In genomic region chr2:177797808-177798207, GRCh38 we compare ENCODE assay signal across 1 cellular context.
TF ChIP-seq lines count a peak whose summit lies in the region.

No MANE protein-coding gene starts in this region.

TF ChIP-seq in GM23338, 12 proteins besides CTCF, POLR2A, EP300 and RAD21 (continued from another document):
- TF ChIP-seq ZNF462 (CRISPR knock-in tag; IDR thresholded peaks at IDR 0.05), result no peak
- no peak for TF ChIP-seq EZH2 (IDR thresholded peaks at IDR 0.05; ENCODE audit: low read depth, unreplicated experiment)
- no peak for TF ChIP-seq POLR2AphosphoS5 (IDR thresholded peaks at IDR 0.05; ENCODE audit: low read depth)
- no peak for TF ChIP-seq REST (IDR thresholded peaks at IDR 0.05; ENCODE audit: unreplicated experiment)
- no peak for TF ChIP-seq CREB1 (CRISPR knock-in tag; IDR thresholded peaks at IDR 0.05; ENCODE audit: low read depth)
- no peak for TF ChIP-seq EZH2phosphoT487 (IDR thresholded peaks at IDR 0.05; ENCODE audit: unreplicated experiment)
- TF ChIP-seq JUNB (IDR thresholded peaks at IDR 0.05; ENCODE audit: unreplicated experiment), result no peak
- no peak for TF ChIP-seq NANOG (IDR thresholded peaks at IDR 0.05; ENCODE audit: borderline replicate concordance)
- TF ChIP-seq STAT1 (IDR thresholded peaks at IDR 0.05; ENCODE audit: unreplicated experiment), result no peak
- TF ChIP-seq ETS1 (IDR thresholded peaks at IDR 0.05), result no peak
- no peak for TF ChIP-seq ZNF114 (CRISPR knock-in tag; IDR thresholded peaks at IDR 0.05)
